In genomic region chr15:44296625-44297524, GRCh38 we compare ENCODE assay signal across 8 cellular contexts.
A peak's percentile ranks its signal among the peaks of the same experiment; 100 is the strongest.
DNase-seq lines count a peak whose midpoint lies in the region; ATAC-seq and TF ChIP-seq lines count a peak whose summit lies in the region.

No MANE protein-coding gene starts in this region.

- ATAC-seq in HG03432 (IDR thresholded peaks at IDR 0.05; ENCODE audit: unreplicated experiment): peak; percentile 44
- no peak for ATAC-seq in HG03108 (IDR thresholded peaks at IDR 0.05; ENCODE audit: unreplicated experiment)
- no peak for ATAC-seq in GM21360 (IDR thresholded peaks at IDR 0.05; ENCODE audit: unreplicated experiment)

- DNase-seq in CD1c-positive myeloid dendritic cell (ENCODE audit: extremely low spot score) (peak; percentile 91), SKM-1 (lab: John Stamatoyannopoulos, UW; ENCODE audit: unreplicated experiment) (peak; percentile 89), fibroblast of mammary gland (ENCODE audit: low read depth) (peak; percentile 64), putamen (ENCODE audit: low spot score) (peak; percentile 25)
- DNase-seq in activated CD4-positive, CD25-positive, alpha-beta regulatory T cell (lab: John Stamatoyannopoulos, UW): no peak

- TF ChIP-seq CTCF in fibroblast of mammary gland (conservative IDR thresholded peaks at IDR 0.05; ENCODE audit: control insufficient read depth, insufficient read depth, low read depth, low read length): no peak

- H3K4me3 ChIP-seq in fibroblast of mammary gland (ENCODE audit: control insufficient read depth, low read depth, low read length): no peak overlapping the region

Comparison
In these comparisons a context has a peak if more than half of its experiments do, and no peak if none do; other contexts are left out.
1. DNase-seq: peak in CD1c-positive myeloid dendritic cell (single experiment), SKM-1 (single experiment), fibroblast of mammary gland (single experiment) and putamen (single experiment); none in activated CD4-positive, CD25-positive, alpha-beta regulatory T cell (0 of 4).